ENCODE assay signal across 10 cellular contexts in genomic region chr2:152585830-152586484, GRCh38.
DNase-seq lines count a peak whose midpoint lies in the region; ATAC-seq and TF ChIP-seq lines count a peak whose summit lies in the region.
"Had no signal": no experiment of that assay in that cellular context is flagged by ENCODE, and none has a peak within 500 bp of the region (broad histone marks: within the 10 kb centered on the region; RNA-seq: fewer than 3 reads in every experiment).

No MANE protein-coding gene starts in this region.

- WGBS in adrenal gland, 4 donors = 12 to 26% (median 19%) methylated on average over 3 of the region's 3 CpGs
- 60 to 79% methylated on average over 3 of the region's 3 CpGs for WGBS in heart right ventricle, 2 donors
- WGBS in testis, 2 donors = 52 to 56% methylated on average over 3 of the region's 3 CpGs

- peaks cover 20 to 26% of the 10 kb centered on the region in 2 donors for H3K4me1 ChIP-seq in adrenal gland (replicated peaks in 1 of 2)
- peaks cover 0 to 27% (median 6%) of the 10 kb centered on the region in 9 donors for H3K4me1 ChIP-seq in heart right ventricle
- peaks cover 3% of the 10 kb centered on the region for H3K4me1 ChIP-seq in testis

- TF ChIP-seq CTCF in adrenal gland (IDR thresholded peaks at IDR 0.05) (no peak), heart right ventricle (IDR thresholded peaks at IDR 0.05) (no peak), testis (IDR thresholded peaks at IDR 0.05) (no peak)

- H3K27me3 Mint-ChIP-seq in activated CD4-positive, alpha-beta T cell treated with anti-CD3 and anti-CD28 coated beads for 36 hours = peaks cover 14% of the 10 kb centered on the region
- H3K27me3 Mint-ChIP-seq: B cell had no signal

- POLR2A ChIA-PET in activated CD4-positive, alpha-beta T cell treated with anti-CD3 and anti-CD28 coated beads for 36 hours (lab: Charles Lee) = no interaction called here

- H3K27me3 ChIP-seq in adrenal gland = no peaks in the 10 kb centered on the region
- H3K27me3 ChIP-seq in heart right ventricle = no peaks in the 10 kb centered on the region
- no peaks in the 10 kb centered on the region for H3K27me3 ChIP-seq in testis
- H3K27me3 ChIP-seq: transverse colon had no signal

- H3K27ac ChIP-seq in adrenal gland = peak overlapping the region in 4 of 5 donors; percentile 36 to 89 (median 70)
- H3K27ac ChIP-seq in heart right ventricle = no peak overlapping the region
- no peak overlapping the region for H3K27ac ChIP-seq in testis

- peak; percentile 55 for ATAC-seq in activated CD4-positive, alpha-beta T cell treated with anti-CD3 and anti-CD28 coated beads for 36 hours
- peak in 6 of 8 donors; percentile 53 to 91 (median 66) for ATAC-seq in heart right ventricle

- H3K9me3 Mint-ChIP-seq in activated CD4-positive, alpha-beta T cell treated with anti-CD3 and anti-CD28 coated beads for 36 hours (ENCODE audit: low read depth) = no peaks in the 10 kb centered on the region

- no peaks in the 10 kb centered on the region for H3K36me3 ChIP-seq in adrenal gland (replicated peaks in 1 of 2)
- peaks cover 0 to 18% (median 0%) of the 10 kb centered on the region in 9 donors for H3K36me3 ChIP-seq in heart right ventricle
- H3K36me3 ChIP-seq in testis (ENCODE audit: low read depth, missing control alignments) = no peaks in the 10 kb centered on the region
- H3K36me3 ChIP-seq: transverse colon had no signal

- H3K4me3 ChIP-seq in adrenal gland = no peak overlapping the region
- H3K4me3 ChIP-seq in heart right ventricle = no peak overlapping the region
- H3K4me3 ChIP-seq in testis = no peak overlapping the region
- H3K4me3 ChIP-seq: transverse colon had no signal

- peaks cover 12% of the 10 kb centered on the region for H3K4me1 Mint-ChIP-seq in activated CD4-positive, alpha-beta T cell treated with anti-CD3 and anti-CD28 coated beads for 36 hours

- H3K9me3 ChIP-seq in adrenal gland (replicated peaks in 1 of 3) = no peaks in the 10 kb centered on the region
- no peaks in the 10 kb centered on the region for H3K9me3 ChIP-seq in heart right ventricle
- H3K9me3 ChIP-seq in testis = no peaks in the 10 kb centered on the region
- H3K9me3 ChIP-seq: transverse colon had no signal

- intact Hi-C loops in activated CD4-positive, alpha-beta T cell treated with anti-CD3 and anti-CD28 coated beads for 36 hours (cut with DNase I, micrococcal nuclease) = no loop called here
- intact Hi-C loops in adrenal gland (cut with DNase I) (no loop called here), heart right ventricle (cut with DNase I) (loop anchor here in 1 of 10 donors (10.0 kb wide), 1 partner anchor 251 kb away; the partner anchor contains the start of gene FMNL2), testis (cut with DNase I; ENCODE audit: low total_unique reads) (no loop called here)

- TF ChIP-seq POLR2A in adrenal gland (IDR thresholded peaks at IDR 0.05) (no peak), testis (IDR thresholded peaks at IDR 0.05) (no peak)

- no peak for DNase-seq in activated CD4-positive, alpha-beta T cell treated with anti-CD3 and anti-CD28 coated beads for 36 hours
- no peak for DNase-seq in activated CD4-positive, alpha-beta T cell treated with anti-CD3 and anti-CD28 coated beads, Interleukin-2, amount 50 U/mL, for 4 hours
- DNase-seq in adrenal gland (peak; percentile 65 to 88 (median 84)), heart right ventricle (no peak), stromal cell of bone marrow (ENCODE audit: low read depth) (peak; percentile 96), testis (no peak), cerebellar nuclear complex (lab: John Stamatoyannopoulos, UW) (no peak)
- no peak for DNase-seq in activated effector memory CD4-positive, alpha-beta T cell treated with anti-CD3 and anti-CD28 coated beads, Interleukin-2, amount 50 U/mL, for 16 hours
- DNase-seq: transverse colon had no signal

- H3K4me3 Mint-ChIP-seq in activated CD4-positive, alpha-beta T cell treated with anti-CD3 and anti-CD28 coated beads for 36 hours = no peak overlapping the region
- H3K4me3 Mint-ChIP-seq: B cell had no signal

- CTCF ChIA-PET in activated CD4-positive, alpha-beta T cell treated with anti-CD3 and anti-CD28 coated beads for 36 hours (lab: Charles Lee) = interaction anchor here (0.6 to 0.9 kb wide), 3 partner anchors 50 to 561 kb away, joined by 3 to 5 read pairs (median 4); no protein-coding TSS in a partner anchor

- H3K27ac Mint-ChIP-seq in activated CD4-positive, alpha-beta T cell treated with anti-CD3 and anti-CD28 coated beads for 36 hours = no peak overlapping the region
- H3K27ac Mint-ChIP-seq: B cell had no signal

- H3K36me3 Mint-ChIP-seq in activated CD4-positive, alpha-beta T cell treated with anti-CD3 and anti-CD28 coated beads for 36 hours (ENCODE audit: low read depth) = no peaks in the 10 kb centered on the region

Comparison
In these comparisons a context has a peak if more than half of its experiments do, and no peak if none do; other contexts are left out.
1. DNase-seq: peak in adrenal gland (7 of 7) and stromal cell of bone marrow (single experiment); none in activated CD4-positive, alpha-beta T cell treated with anti-CD3 and anti-CD28 coated beads for 36 hours (single experiment), activated CD4-positive, alpha-beta T cell treated with anti-CD3 and anti-CD28 coated beads, Interleukin-2, amount 50 U/mL, for 4 hours (0 of 2), heart right ventricle (0 of 2), activated effector memory CD4-positive, alpha-beta T cell treated with anti-CD3 and anti-CD28 coated beads, Interleukin-2, amount 50 U/mL, for 16 hours (single experiment), testis (single experiment) and cerebellar nuclear complex (0 of 2).
2. H3K27ac ChIP-seq: peak in adrenal gland (4 of 5); none in heart right ventricle (0 of 10) and testis (0 of 2).